8 cellular contexts compared by ENCODE assay signal in the genomic region with DNA sequence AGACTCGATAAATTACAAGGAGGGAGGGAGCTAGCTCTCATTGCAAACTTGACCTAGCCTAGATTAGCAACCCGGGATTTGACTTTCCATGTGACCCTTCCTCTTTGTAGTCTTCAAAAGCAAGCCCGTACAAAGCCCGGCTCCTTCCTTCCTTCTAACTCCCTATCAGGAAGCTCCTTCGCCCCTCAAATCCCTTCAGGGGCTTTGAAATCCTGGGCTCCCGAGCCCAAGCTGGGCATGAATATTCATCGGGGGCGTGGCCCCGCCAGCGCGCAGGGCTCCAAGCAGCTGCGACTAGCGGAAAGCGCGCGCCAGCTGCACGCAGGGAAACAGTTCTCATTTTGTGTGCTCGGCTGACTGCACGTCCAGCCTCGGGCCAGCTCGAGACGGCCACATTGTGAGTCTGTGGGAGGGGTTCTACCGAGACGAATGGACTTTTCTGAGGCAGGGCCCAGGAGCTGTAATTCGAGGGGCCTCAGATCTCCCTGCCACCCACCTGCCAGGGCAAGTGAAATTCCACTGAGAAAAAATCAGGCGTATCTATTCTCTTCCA.
DNase-seq lines count a peak whose midpoint lies in the region; ATAC-seq, FAIRE-seq and TF ChIP-seq lines count a peak whose summit lies in the region.

No MANE protein-coding gene starts in this region.

- no peak overlapping the region for H4K8ac ChIP-seq in H1 (ENCODE audit: extremely low read depth, insufficient read depth, low read length)

- no peaks in the 10 kb centered on the region; the same call in none of the 2 replicates for H3K79me1 ChIP-seq in H1 (ENCODE audit: low read depth, low read length)

- peak overlapping the region; percentile 82; the same call in 1 of the 2 replicates for H2BK15ac ChIP-seq in H1 (ENCODE audit: low read length)

- 0 out of 3 replicates have a peak, but pooled peaks of 1 of the 2 experiments have one; percentile 37 for TF ChIP-seq POLR2A in H1 (IDR thresholded peaks at IDR 0.05; ENCODE audit: control extremely low read depth in 1 of 2, low read depth in 2 of 2, low read length in 2 of 2)

- no peak for TF ChIP-seq EP300 in H1 (IDR thresholded peaks at IDR 0.05; ENCODE audit: borderline replicate concordance in 1 of 2, low read depth in 2 of 2, low read length in 2 of 2)

- peak; percentile 96 for FAIRE-seq in H1 (lab: Jason Lieb, UNC)

- no peak overlapping the region for H3K56ac ChIP-seq in H1 (replicated peaks; ENCODE audit: insufficient read length, low read depth, low read length)

- peaks cover 5% of the 10 kb centered on the region for H3K23me2 ChIP-seq in H1 (ENCODE audit: low read depth, low read length)

- H2BK120ac ChIP-seq in H1 (replicated peaks; ENCODE audit: low read depth, low read length), result no peak overlapping the region

- no peak overlapping the region for H3K27ac ChIP-seq in H1 (ENCODE audit: low read depth, low read length)

- DNase-seq in C1 segment of cervical spinal cord (lab: John Stamatoyannopoulos, UW) (peak in 13 of 14 donors; percentile 14 to 92 (median 82)), GM19240 (ENCODE audit: insufficient read length, low spot score) (peak; percentile 42), NCI-H526 (lab: John Stamatoyannopoulos, UW) (peak; percentile 72 to 89), H1 (ENCODE audit: low read depth in 1 of 2, low spot score in 2 of 2) (peak; percentile 86 to 88), medulla oblongata (ENCODE audit: extremely low spot score) (peak; percentile 96)
- DNase-seq in activated CD8-positive, alpha-beta T cell treated with anti-CD3 and anti-CD28 coated beads for 36 hours, result peak; percentile 77
- DNase-seq in stimulated activated CD8-positive, alpha-beta memory T cell treated with anti-CD3 and anti-CD28 coated beads, Interleukin-15, amount 100 ng/mL, for 24 hours (ENCODE audit: low read depth), result peak; percentile 37

- TF ChIP-seq CTCF in activated CD8-positive, alpha-beta T cell treated with anti-CD3 and anti-CD28 coated beads for 36 hours (IDR thresholded peaks at IDR 0.05), result no peak
- no peak for TF ChIP-seq CTCF in H1 (IDR thresholded peaks at IDR 0.05; ENCODE audit: control extremely low read depth in 1 of 3, insufficient read depth in 1 of 3, low read depth in 1 of 3, low read length in 3 of 3)

- 0 out of 2 replicates have a peak overlapping the region, but pooled peaks have one; percentile 1 for H2BK20ac ChIP-seq in H1 (ENCODE audit: low read length)

- no peak overlapping the region; the same call in 1 of the 2 replicates for H2BK5ac ChIP-seq in H1 (ENCODE audit: low read depth, low read length)

- H3K18ac ChIP-seq in H1 (ENCODE audit: extremely low read depth, low read length), result peak overlapping the region; percentile 39

- peaks cover 20% of the 10 kb centered on the region for H3K4me1 Mint-ChIP-seq in activated CD8-positive, alpha-beta T cell treated with anti-CD3 and anti-CD28 coated beads for 36 hours (ENCODE audit: low read depth)

- peak overlapping the region; percentile 62 for H3K4ac ChIP-seq in H1 (replicated peaks; ENCODE audit: insufficient read length, low read depth, low read length)

- no peaks in the 10 kb centered on the region for H3K27me3 ChIP-seq in H1 (replicated peaks in 1 of 4; ENCODE audit: control insufficient read depth in 3 of 4, extremely low read depth in 1 of 4, insufficient read depth in 3 of 4, low read length in 3 of 4)

- H3K27ac Mint-ChIP-seq in activated CD8-positive, alpha-beta T cell treated with anti-CD3 and anti-CD28 coated beads for 36 hours, result peak overlapping the region; percentile 88

- H3K4me2 ChIP-seq in H1 (ENCODE audit: insufficient read depth in 1 of 2, low read depth in 2 of 2, low read length in 2 of 2), result peak overlapping the region; percentile 74 to 78

- no peaks in the 10 kb centered on the region for H3K36me3 Mint-ChIP-seq in activated CD8-positive, alpha-beta T cell treated with anti-CD3 and anti-CD28 coated beads for 36 hours (ENCODE audit: low read depth)

- WGBS in H1 (ENCODE audit: extremely low coverage in 1 of 2, insufficient coverage in 1 of 2, insufficient read length in 1 of 2, insufficient replicate concordance in 2 of 2, low coverage in 1 of 2, low lambda C conversion rate in 2 of 2, missing lambda C conversion rate in 1 of 2), 2 experiments, result 4% methylated on average over 26 of the region's 26 CpGs; no CpG with 5 or more reads in 1 of the 2 experiments

- intact Hi-C loops in activated CD8-positive, alpha-beta T cell treated with anti-CD3 and anti-CD28 coated beads for 36 hours (cut with micrococcal nuclease), result no loop called here

- no peak overlapping the region for H2AK5ac ChIP-seq in H1 (ENCODE audit: low read depth, low read length)

- no peak overlapping the region for H4K5ac ChIP-seq in H1 (ENCODE audit: insufficient read length, low read depth, low read length)

- H3K79me2 ChIP-seq in H1 (ENCODE audit: control insufficient read depth in 1 of 2, insufficient read depth in 2 of 2, low read length in 2 of 2), result no peaks in the 10 kb centered on the region

- peak overlapping the region; percentile 32; the same call in 1 of the 2 replicates for H2BK12ac ChIP-seq in H1 (ENCODE audit: low read depth, low read length)

- H4K20me1 ChIP-seq in H1 (replicated peaks in 1 of 2; ENCODE audit: control insufficient read depth in 1 of 2, insufficient read depth in 2 of 2, low read length in 2 of 2), result no peaks in the 10 kb centered on the region

- peak overlapping the region; percentile 31 to 56 (median 36); a peak in 7 of 8 replicates for H3K4me3 ChIP-seq in H1 (ENCODE audit: extremely low read depth in 1 of 4, insufficient read depth in 2 of 4, low read depth in 3 of 4, low read length in 4 of 4)

- no peaks in the 10 kb centered on the region for H3K36me3 ChIP-seq in H1 (ENCODE audit: control insufficient read depth in 2 of 4, insufficient read depth in 4 of 4, low read length in 3 of 4)

- no peak overlapping the region for H3K23ac ChIP-seq in H1 (ENCODE audit: insufficient read length)

- H3K4me1 ChIP-seq in H1 (replicated peaks in 1 of 4; ENCODE audit: control insufficient read depth in 3 of 4, insufficient read depth in 4 of 4, low read length in 3 of 4), result peaks cover 0 to 12% (median 6%) of the 10 kb centered on the region in 4 experiments; a peak in 4 of 7 replicates

- ATAC-seq in HG03432 (IDR thresholded peaks at IDR 0.05; ENCODE audit: unreplicated experiment), result peak; percentile 99
- peak; percentile 90 for ATAC-seq in activated CD8-positive, alpha-beta T cell treated with anti-CD3 and anti-CD28 coated beads for 36 hours

- H3K9ac ChIP-seq in H1 (replicated peaks in 1 of 4; ENCODE audit: extremely low read depth in 1 of 4, low read depth in 3 of 4, low read length in 3 of 4), result peak overlapping the region in 3 of 4 experiments; percentile 13 to 32 (median 15); a peak in 3 of 7 replicates

- H2AFZ ChIP-seq in H1 (ENCODE audit: low read length), result peak overlapping the region; percentile 23; the same call in 1 of the 2 replicates

- no peak; a peak in 1 of 4 replicates for TF ChIP-seq RAD21 in H1 (IDR thresholded peaks at IDR 0.05 in 1 of 2, conservative IDR thresholded peaks at IDR 0.05 in 1 of 2; ENCODE audit: low read depth in 2 of 2, low read length in 2 of 2)

- H3K27me3 Mint-ChIP-seq in activated CD8-positive, alpha-beta T cell treated with anti-CD3 and anti-CD28 coated beads for 36 hours, result peaks cover 1% of the 10 kb centered on the region

- H4K91ac ChIP-seq in H1 (replicated peaks; ENCODE audit: insufficient read length, low read length), result peak overlapping the region; percentile 58

- H3K9me3 Mint-ChIP-seq in activated CD8-positive, alpha-beta T cell treated with anti-CD3 and anti-CD28 coated beads for 36 hours, result no peaks in the 10 kb centered on the region

- CTCF ChIA-PET in activated CD8-positive, alpha-beta T cell treated with anti-CD3 and anti-CD28 coated beads for 36 hours (lab: Charles Lee), result interaction anchor here (0.7 to 3.3 kb wide), 7 partner anchors 8 to 178 kb away, joined by 3 to 15 read pairs (median 4); no protein-coding TSS in a partner anchor
- CTCF ChIA-PET in H1 (lab: Charles Lee; ENCODE audit: partially characterized antibody), result interaction anchor here (0.6 to 1.9 kb wide), 6 partner anchors 9 to 179 kb away, joined by 3 to 5 read pairs (median 3); no protein-coding TSS in a partner anchor

- peak overlapping the region; percentile 81 for H3K4me3 Mint-ChIP-seq in activated CD8-positive, alpha-beta T cell treated with anti-CD3 and anti-CD28 coated beads for 36 hours

- no peak overlapping the region for H3K14ac ChIP-seq in H1 (ENCODE audit: insufficient read length)

- POLR2A ChIA-PET in activated CD8-positive, alpha-beta T cell treated with anti-CD3 and anti-CD28 coated beads for 36 hours (lab: Charles Lee), result interaction anchor here (0.7 to 1.7 kb wide), 8 partner anchors 9 to 98 kb away, joined by 3 to 5 read pairs (median 4); no protein-coding TSS in a partner anchor
- POLR2A ChIA-PET in H1 (lab: Charles Lee; ENCODE audit: partially characterized antibody), result interaction anchor here (0.7 to 2.9 kb wide), 9 partner anchors 12 to 48 kb away, joined by 3 to 23 read pairs (median 4); no protein-coding TSS in a partner anchor

- H3K9me3 ChIP-seq in H1 (ENCODE audit: insufficient read depth in 2 of 2, low read depth in 1 of 2, low read length in 1 of 2), result no peaks in the 10 kb centered on the region

TF ChIP-seq in H1, 55 proteins besides CTCF, POLR2A, EP300 and RAD21 (continues in another document):
- TF ChIP-seq, protein P1, sequence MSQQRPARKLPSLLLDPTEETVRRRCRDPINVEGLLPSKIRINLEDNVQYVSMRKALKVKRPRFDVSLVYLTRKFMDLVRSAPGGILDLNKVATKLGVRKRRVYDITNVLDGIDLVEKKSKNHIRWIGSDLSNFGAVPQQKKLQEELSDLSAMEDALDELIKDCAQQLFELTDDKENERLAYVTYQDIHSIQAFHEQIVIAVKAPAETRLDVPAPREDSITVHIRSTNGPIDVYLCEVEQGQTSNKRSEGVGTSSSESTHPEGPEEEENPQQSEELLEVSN (IDR thresholded peaks at IDR 0.05), result peak; percentile 36
- TF ChIP-seq BACH1 (IDR thresholded peaks at IDR 0.05; ENCODE audit: low read length) (0 out of 2 replicates have a peak, but pooled peaks have one; percentile 9), TAF1 (IDR thresholded peaks at IDR 0.05; ENCODE audit: low read depth, low read length) (peak; percentile 45; the same call in 1 of the 2 replicates), HDAC6 (IDR thresholded peaks at IDR 0.05; ENCODE audit: low read depth, low read length) (no peak), TBP (IDR thresholded peaks at IDR 0.05; ENCODE audit: low read depth, low read length) (no peak; the same call in 1 of the 2 replicates), KDM1A (IDR thresholded peaks at IDR 0.05; ENCODE audit: borderline replicate concordance, low read length) (no peak), EGR1 (IDR thresholded peaks at IDR 0.05; ENCODE audit: borderline replicate concordance, low read depth, low read length) (0 out of 2 replicates have a peak, but pooled peaks have one; percentile 28), POU5F1 (IDR thresholded peaks at IDR 0.05; ENCODE audit: low read depth, low read length) (peak; percentile 92), SP1 (IDR thresholded peaks at IDR 0.05; ENCODE audit: low read depth, low read length) (0 out of 2 replicates have a peak, but pooled peaks have one; percentile 50), YY1 (IDR thresholded peaks at IDR 0.05; ENCODE audit: low read depth, low read length) (0 out of 2 replicates have a peak, but pooled peaks have one; percentile 35)

Comparison
In these comparisons a context has a peak if more than half of its experiments do, and no peak if none do; other contexts are left out.
1. DNase-seq: peak in every context shown above with its lines; median percentile 96 in medulla oblongata; 87 in H1; 82 in C1 segment of cervical spinal cord; 80 in NCI-H526; 77 in activated CD8-positive, alpha-beta T cell treated with anti-CD3 and anti-CD28 coated beads for 36 hours; 42 in GM19240; 37 in stimulated activated CD8-positive, alpha-beta memory T cell treated with anti-CD3 and anti-CD28 coated beads, Interleukin-15, amount 100 ng/mL, for 24 hours.